Comparison of ENCODE assay signal across 7 cellular contexts in genomic region chr17:1378476-1378860, GRCh38. TPM values are rescaled to one million over a fixed set of nuclear protein-coding genes. Genes with fewer than 3 reads are reported as not detected.
DNase-seq lines count a peak whose midpoint lies in the region; ATAC-seq and TF ChIP-seq lines count a peak whose summit lies in the region.
"Not testable (repeated sequence)": the region's sequence is repeated elsewhere in the genome, so short reads cannot be mapped to it uniquely, and the experiment has no call there.

No MANE protein-coding gene starts in this region.

- not testable (repeated sequence) for H3K9me2 ChIP-seq in OCI-LY7 (ENCODE audit: insufficient read depth, low read length)

- not testable (repeated sequence) for BruUV-seq in OCI-LY7 (replicated peaks; lab: Mats Ljungman, UMichigan)

- H3K27ac Mint-ChIP-seq in CD8-positive, alpha-beta T cell = peak overlapping the region; percentile 71
- peak overlapping the region; percentile 8 for H3K27ac Mint-ChIP-seq in activated CD4-positive, alpha-beta T cell treated with anti-CD3 and anti-CD28 coated beads, Interleukin-2, amount 10 ng/mL, durations not matched to agents 24 days and 14 days
- peak overlapping the region; percentile 11 for H3K27ac Mint-ChIP-seq in activated naive CD8-positive, alpha-beta T cell treated with anti-CD3 and anti-CD28 coated beads for 36 hours
- H3K27ac Mint-ChIP-seq in glutamatergic neuron (ENCODE audit: unreplicated experiment) = peak overlapping the region; percentile 68
- peak overlapping the region; percentile 21 to 26 for H3K27ac Mint-ChIP-seq in natural killer cell treated with Interleukin-12 subunit alpha and Interleukin-12 subunit beta and Interleukin-15 and Interleukin-18, amount 100 ng/mL, for 72 hours

- H3K79me2 ChIP-seq in OCI-LY7 (ENCODE audit: insufficient read depth, low read depth, low read length) (peaks cover 98% of the 10 kb centered on the region), smooth muscle cell (ENCODE audit: low read depth) (peaks cover 100% of the 10 kb centered on the region)

- H3F3A ChIP-seq in smooth muscle cell (ENCODE audit: low read depth) = not testable (repeated sequence)

- WGBS in smooth muscle cell (ENCODE audit: low lambda C conversion rate) = 88% methylated on average over 10 of the region's 10 CpGs

- H3K27me3 Mint-ChIP-seq in CD8-positive, alpha-beta T cell (ENCODE audit: low read depth); activated CD4-positive, alpha-beta T cell treated with anti-CD3 and anti-CD28 coated beads, Interleukin-2, amount 10 ng/mL, durations not matched to agents 24 days and 14 days; activated naive CD8-positive, alpha-beta T cell treated with anti-CD3 and anti-CD28 coated beads for 36 hours; glutamatergic neuron (ENCODE audit: unreplicated experiment); natural killer cell treated with Interleukin-12 subunit alpha and Interleukin-12 subunit beta and Interleukin-15 and Interleukin-18, amount 100 ng/mL, for 72 hours: not testable (repeated sequence)

- not testable (repeated sequence) for H3K36me3 ChIP-seq in CD8-positive, alpha-beta T cell (ENCODE audit: insufficient read depth, low read length); smooth muscle cell (ENCODE audit: low read depth)
- H3K36me3 ChIP-seq in OCI-LY7 (ENCODE audit: insufficient read depth, low read length) = peaks cover 88% of the 10 kb centered on the region

- H4K20me1 ChIP-seq in OCI-LY7 (ENCODE audit: insufficient read depth, low read length) = peaks cover 61% of the 10 kb centered on the region
- peaks cover 100% of the 10 kb centered on the region for H4K20me1 ChIP-seq in smooth muscle cell (ENCODE audit: low read depth)

- peaks cover 83% of the 10 kb centered on the region for H3K4me1 Mint-ChIP-seq in CD8-positive, alpha-beta T cell (ENCODE audit: low read depth)
- H3K4me1 Mint-ChIP-seq in activated CD4-positive, alpha-beta T cell treated with anti-CD3 and anti-CD28 coated beads, Interleukin-2, amount 10 ng/mL, durations not matched to agents 24 days and 14 days = peaks cover 70% of the 10 kb centered on the region
- peaks cover 77% of the 10 kb centered on the region for H3K4me1 Mint-ChIP-seq in activated naive CD8-positive, alpha-beta T cell treated with anti-CD3 and anti-CD28 coated beads for 36 hours
- H3K4me1 Mint-ChIP-seq in glutamatergic neuron (ENCODE audit: low read depth, unreplicated experiment) = peaks cover 38% of the 10 kb centered on the region
- H3K4me1 Mint-ChIP-seq in natural killer cell treated with Interleukin-12 subunit alpha and Interleukin-12 subunit beta and Interleukin-15 and Interleukin-18, amount 100 ng/mL, for 72 hours (ENCODE audit: low read depth in 2 of 2) = peaks cover 62 to 72% of the 10 kb centered on the region in 2 donors

- H3K27me3 ChIP-seq in CD8-positive, alpha-beta T cell (ENCODE audit: insufficient read depth, low read length); smooth muscle cell (ENCODE audit: low read depth): not testable (repeated sequence)

- not testable (repeated sequence) for H3K9me3 ChIP-seq in CD8-positive, alpha-beta T cell (ENCODE audit: low read length); OCI-LY7 (ENCODE audit: low read length); smooth muscle cell (replicated peaks; ENCODE audit: low read depth)

- H3K27ac ChIP-seq in CD8-positive, alpha-beta T cell (ENCODE audit: low read depth, low read length); OCI-LY7 (ENCODE audit: low read depth, low read length, poor library complexity, severe bottlenecking): not testable (repeated sequence)
- peak overlapping the region; percentile 6 for H3K27ac ChIP-seq in smooth muscle cell (ENCODE audit: low read depth)

- not testable (repeated sequence) for DNase-seq in CD8-positive, alpha-beta T cell; OCI-LY7 (ENCODE audit: low spot score); activated CD4-positive, alpha-beta T cell treated with anti-CD3 and anti-CD28 coated beads, Interleukin-2, amount 10 ng/mL, durations not matched to agents 24 days and 14 days; activated naive CD8-positive, alpha-beta T cell treated with anti-CD3 and anti-CD28 coated beads for 36 hours; glutamatergic neuron; natural killer cell treated with Interleukin-12 subunit alpha and Interleukin-12 subunit beta and Interleukin-15 and Interleukin-18, amount 100 ng/mL, for 72 hours (ENCODE audit: low spot score); smooth muscle cell (lab: John Stamatoyannopoulos, UW; ENCODE audit: unreplicated experiment)

- CTCF ChIA-PET in CD8-positive, alpha-beta T cell (lab: Charles Lee) = interaction anchor here (0.7 to 2.5 kb wide), 2 partner anchors 13 to 46 kb away, joined by 3 to 21 read pairs; no protein-coding TSS in a partner anchor
- CTCF ChIA-PET in OCI-LY7 (lab: Charles Lee; ENCODE audit: unreplicated experiment) = interaction anchor here (1.0 to 1.2 kb wide), 2 partner anchors 11 to 13 kb away, joined by 3 read pairs; no protein-coding TSS in a partner anchor

- peaks cover 36% of the 10 kb centered on the region for H3K36me3 Mint-ChIP-seq in CD8-positive, alpha-beta T cell
- peaks cover 25% of the 10 kb centered on the region for H3K36me3 Mint-ChIP-seq in activated CD4-positive, alpha-beta T cell treated with anti-CD3 and anti-CD28 coated beads, Interleukin-2, amount 10 ng/mL, durations not matched to agents 24 days and 14 days (ENCODE audit: low read depth)
- H3K36me3 Mint-ChIP-seq in activated naive CD8-positive, alpha-beta T cell treated with anti-CD3 and anti-CD28 coated beads for 36 hours = peaks cover 27% of the 10 kb centered on the region
- H3K36me3 Mint-ChIP-seq in glutamatergic neuron (ENCODE audit: unreplicated experiment); natural killer cell treated with Interleukin-12 subunit alpha and Interleukin-12 subunit beta and Interleukin-15 and Interleukin-18, amount 100 ng/mL, for 72 hours: not testable (repeated sequence)

- intact Hi-C loops in CD8-positive, alpha-beta T cell (cut with DNase I, micrococcal nuclease); OCI-LY7 (cut with micrococcal nuclease; ENCODE audit: unreplicated experiment): not testable (repeated sequence)
- intact Hi-C loops in activated CD4-positive, alpha-beta T cell treated with anti-CD3 and anti-CD28 coated beads, Interleukin-2, amount 10 ng/mL, durations not matched to agents 24 days and 14 days (cut with micrococcal nuclease) = loop anchor here (2.0 to 10.0 kb wide), 2 partner anchors 14 to 246 kb away; partner anchors contain the start of gene SLC43A2

- TF ChIP-seq CTCF in CD8-positive, alpha-beta T cell (IDR thresholded peaks at IDR 0.05); OCI-LY7 (conservative IDR thresholded peaks at IDR 0.05; ENCODE audit: low read length); glutamatergic neuron (IDR thresholded peaks at IDR 0.05; ENCODE audit: partially characterized antibody, unreplicated experiment); smooth muscle cell (IDR thresholded peaks at IDR 0.05; ENCODE audit: borderline replicate concordance, insufficient read depth, poor library complexity, severe bottlenecking): not testable (repeated sequence)

- H3K9ac ChIP-seq in smooth muscle cell (ENCODE audit: low read depth) = not testable (repeated sequence)

- peak overlapping the region; percentile 39 for H3K4me3 Mint-ChIP-seq in CD8-positive, alpha-beta T cell
- H3K4me3 Mint-ChIP-seq in activated CD4-positive, alpha-beta T cell treated with anti-CD3 and anti-CD28 coated beads, Interleukin-2, amount 10 ng/mL, durations not matched to agents 24 days and 14 days; activated naive CD8-positive, alpha-beta T cell treated with anti-CD3 and anti-CD28 coated beads for 36 hours; glutamatergic neuron (ENCODE audit: unreplicated experiment); natural killer cell treated with Interleukin-12 subunit alpha and Interleukin-12 subunit beta and Interleukin-15 and Interleukin-18, amount 100 ng/mL, for 72 hours: not testable (repeated sequence)

- peaks cover 81% of the 10 kb centered on the region for H3K4me1 ChIP-seq in CD8-positive, alpha-beta T cell (ENCODE audit: insufficient read depth, low read length)
- H3K4me1 ChIP-seq in OCI-LY7 (ENCODE audit: insufficient read depth, low read length, poor library complexity, severe bottlenecking) = peaks cover 74% of the 10 kb centered on the region
- H3K4me1 ChIP-seq in smooth muscle cell (ENCODE audit: low read depth) = not testable (repeated sequence)

- ATAC-seq in CD8-positive, alpha-beta T cell; natural killer cell treated with Interleukin-12 subunit alpha and Interleukin-12 subunit beta and Interleukin-15 and Interleukin-18, amount 100 ng/mL, for 72 hours: not testable (repeated sequence)

- not testable (repeated sequence) for H3K4me3 ChIP-seq in CD8-positive, alpha-beta T cell (ENCODE audit: low read depth, low read length); OCI-LY7 (ENCODE audit: low read depth, low read length, poor library complexity, severe bottlenecking); smooth muscle cell

- peak overlapping the region; percentile 63 for H3K4me2 ChIP-seq in OCI-LY7 (ENCODE audit: low read length)
- not testable (repeated sequence) for H3K4me2 ChIP-seq in smooth muscle cell

- not testable (repeated sequence) for H3K9me3 Mint-ChIP-seq in CD8-positive, alpha-beta T cell; activated CD4-positive, alpha-beta T cell treated with anti-CD3 and anti-CD28 coated beads, Interleukin-2, amount 10 ng/mL, durations not matched to agents 24 days and 14 days; activated naive CD8-positive, alpha-beta T cell treated with anti-CD3 and anti-CD28 coated beads for 36 hours; glutamatergic neuron (ENCODE audit: unreplicated experiment); natural killer cell treated with Interleukin-12 subunit alpha and Interleukin-12 subunit beta and Interleukin-15 and Interleukin-18, amount 100 ng/mL, for 72 hours

- POLR2A ChIA-PET in CD8-positive, alpha-beta T cell (lab: Charles Lee) = not testable (repeated sequence)
- POLR2A ChIA-PET in OCI-LY7 (lab: Charles Lee) = interaction anchor here (0.7 kb wide), 2 partner anchors 17 to 218 kb away, joined by 3 to 7 read pairs; no protein-coding TSS in a partner anchor

- H2AFZ ChIP-seq in OCI-LY7 (ENCODE audit: low read length); smooth muscle cell (ENCODE audit: low read depth): not testable (repeated sequence)

RNA-seq across cellular contexts. Expression of gene YWHAE, which starts 21.6 kb away (rescaled TPM):
- 100 to 1,000 TPM; 125 to 134 TPM for total RNA-seq in CD8-positive, alpha-beta T cell
- total RNA-seq in OCI-LY7 (2014; rRNA removed; shearing (Covaris generic)) = 267 and 467 TPM in 2 replicates
- total RNA-seq in OCI-LY7 (2022) (646 and 654 TPM in 2 replicates), glutamatergic neuron (ENCODE audit: unreplicated experiment) (1,106 TPM), smooth muscle cell (586 and 662 TPM in 2 replicates)
- 493 and 504 TPM in 2 replicates for total RNA-seq in activated CD4-positive, alpha-beta T cell treated with anti-CD3 and anti-CD28 coated beads, Interleukin-2, amount 10 ng/mL, durations not matched to agents 24 days and 14 days
- total RNA-seq in activated naive CD8-positive, alpha-beta T cell treated with anti-CD3 and anti-CD28 coated beads for 36 hours = 100 to 1,000 TPM; 550 to 555 TPM
- 100 to 1,000 TPM; 365 to 407 TPM for total RNA-seq in natural killer cell treated with Interleukin-12 subunit alpha and Interleukin-12 subunit beta and Interleukin-15 and Interleukin-18, amount 100 ng/mL, for 72 hours
- 383 and 429 TPM in 2 replicates for polyA plus RNA-seq in smooth muscle cell

Comparison
In these comparisons a context has a peak if more than half of its experiments do, and no peak if none do; other contexts are left out.
1. H3K27ac Mint-ChIP-seq: peak in every context shown above with its lines; median percentile 71 in CD8-positive, alpha-beta T cell; 68 in glutamatergic neuron; 24 in natural killer cell treated with Interleukin-12 subunit alpha and Interleukin-12 subunit beta and Interleukin-15 and Interleukin-18, amount 100 ng/mL, for 72 hours; 11 in activated naive CD8-positive, alpha-beta T cell treated with anti-CD3 and anti-CD28 coated beads for 36 hours; 8 in activated CD4-positive, alpha-beta T cell treated with anti-CD3 and anti-CD28 coated beads, Interleukin-2, amount 10 ng/mL, durations not matched to agents 24 days and 14 days.